In genomic region chr9:91824591-91825339, GRCh38 we compare ENCODE assay signal across 14 cellular contexts.
DNase-seq lines count a peak whose midpoint lies in the region; ATAC-seq and TF ChIP-seq lines count a peak whose summit lies in the region.
"Had no signal": no experiment of that assay in that cellular context is flagged by ENCODE, and none has a peak within 500 bp of the region (broad histone marks: within the 10 kb centered on the region; RNA-seq: fewer than 3 reads in every experiment).

No MANE protein-coding gene starts in this region.

- H3K36me3 Mint-ChIP-seq in nephron progenitor cell (ENCODE audit: low read depth): peaks cover 49% of the 10 kb centered on the region

- H3K4me1 ChIP-seq in GM23248 (ENCODE audit: insufficient read depth): peaks cover 33% of the 10 kb centered on the region
- H3K4me1 ChIP-seq in smooth muscle cell (ENCODE audit: low read depth): peaks cover 8% of the 10 kb centered on the region
- H3K4me1 ChIP-seq: parathyroid adenoma had no signal

- no peaks in the 10 kb centered on the region for H3K9me3 ChIP-seq in GM23248 (ENCODE audit: low read depth)
- H3K9me3 ChIP-seq in smooth muscle cell (replicated peaks; ENCODE audit: low read depth): no peaks in the 10 kb centered on the region

- 4 to 5% methylated on average over 19 of the region's 19 CpGs for WGBS in GM23248 (ENCODE audit: low coverage in 1 of 2, low lambda C conversion rate in 2 of 2, missing lambda C conversion rate in 2 of 2), 2 experiments
- 38% methylated on average over 19 of the region's 19 CpGs for WGBS in smooth muscle cell (ENCODE audit: low lambda C conversion rate)

- H3K4me1 Mint-ChIP-seq in nephron progenitor cell: peaks cover 40% of the 10 kb centered on the region

- H3K36me3 ChIP-seq in GM23248 (ENCODE audit: low read depth) (no peaks in the 10 kb centered on the region), smooth muscle cell (ENCODE audit: low read depth) (no peaks in the 10 kb centered on the region)

- no peaks in the 10 kb centered on the region for H3K9me2 ChIP-seq in GM23248 (ENCODE audit: insufficient read depth)

- no peak overlapping the region for H3K4me3 Mint-ChIP-seq in nephron progenitor cell

- H3K9me3 Mint-ChIP-seq in nephron progenitor cell: peaks cover 29% of the 10 kb centered on the region

- peaks cover 19% of the 10 kb centered on the region; the same call in 1 of the 2 replicates for H3F3A ChIP-seq in GM23248 (ENCODE audit: insufficient read depth)
- H3F3A ChIP-seq in smooth muscle cell (ENCODE audit: low read depth): no peaks in the 10 kb centered on the region

- H3K27me3 ChIP-seq in GM23248 (replicated peaks; ENCODE audit: insufficient read depth) (no peaks in the 10 kb centered on the region), smooth muscle cell (ENCODE audit: low read depth) (no peaks in the 10 kb centered on the region)

- DNase-seq in GM23248: peak; percentile 88
- DNase-seq in islet precursor cell: peak; percentile 53
- no peak for DNase-seq in smooth muscle cell (lab: John Stamatoyannopoulos, UW; ENCODE audit: unreplicated experiment)
- no peak for DNase-seq in activated gamma-delta T cell treated with Interleukin-2 at 50 U/mL for 16 hours
- no peak for DNase-seq in nephron progenitor cell
- DNase-seq: activated CD4-positive, CD25-positive, alpha-beta regulatory T cell; C1 segment of cervical spinal cord; dermis blood vessel endothelial cell; NCI-H2171 treated with DMSO at 0.1 percent for 48 hours had no signal

- peak overlapping the region; percentile 76 for H3K9ac ChIP-seq in GM23248
- peak overlapping the region; percentile 65 for H3K9ac ChIP-seq in smooth muscle cell (ENCODE audit: low read depth)
- H3K9ac ChIP-seq: parathyroid adenoma had no signal

- H3K4me2 ChIP-seq in GM23248 (ENCODE audit: unreplicated experiment) (peak overlapping the region; percentile 84), smooth muscle cell (peak overlapping the region; percentile 71)

- H4K20me1 ChIP-seq in GM23248 (ENCODE audit: insufficient read depth) (no peaks in the 10 kb centered on the region), smooth muscle cell (ENCODE audit: low read depth) (peaks cover 7% of the 10 kb centered on the region)

- ATAC-seq in esophagus mucosa (peak; percentile 53), GM18907 (IDR thresholded peaks at IDR 0.05; ENCODE audit: unreplicated experiment) (no peak), GM21825 (IDR thresholded peaks at IDR 0.05; ENCODE audit: unreplicated experiment) (no peak)
- ATAC-seq: left lobe of liver had no signal

- in situ Hi-C loops in GM23248 (cut with MboI): no loop called here

- H3K27ac ChIP-seq in GM23248 (peak overlapping the region; percentile 83), smooth muscle cell (ENCODE audit: low read depth) (peak overlapping the region; percentile 88)
- H3K27ac ChIP-seq: parathyroid adenoma had no signal

- H3K4me3 ChIP-seq in GM23248: peak overlapping the region; percentile 47
- no peak overlapping the region for H3K4me3 ChIP-seq in smooth muscle cell

- no peak overlapping the region for H3K27ac Mint-ChIP-seq in nephron progenitor cell

- peaks cover 3% of the 10 kb centered on the region for H3K27me3 Mint-ChIP-seq in nephron progenitor cell (ENCODE audit: low read depth, poor library complexity)

- no peak for TF ChIP-seq CTCF in smooth muscle cell (IDR thresholded peaks at IDR 0.05; ENCODE audit: borderline replicate concordance, insufficient read depth, poor library complexity, severe bottlenecking)
- TF ChIP-seq CTCF in nephron progenitor cell (IDR thresholded peaks at IDR 0.05): no peak

- H3K79me2 ChIP-seq in GM23248 (ENCODE audit: insufficient read depth) (no peaks in the 10 kb centered on the region), smooth muscle cell (ENCODE audit: low read depth) (peaks cover 20% of the 10 kb centered on the region)
- H3K79me2 ChIP-seq: parathyroid adenoma had no signal

- H2AFZ ChIP-seq in GM23248: peak overlapping the region; percentile 42
- H2AFZ ChIP-seq in smooth muscle cell (ENCODE audit: low read depth): no peak overlapping the region
- H2AFZ ChIP-seq: parathyroid adenoma had no signal

Comparison
In these comparisons a context has a peak if more than half of its experiments do, and no peak if none do; other contexts are left out.
1. DNase-seq: peak in GM23248 (single experiment) and islet precursor cell (single experiment); none in smooth muscle cell (single experiment), activated gamma-delta T cell treated with Interleukin-2 at 50 U/mL for 16 hours (single experiment) and nephron progenitor cell (single experiment).